Comparison of ENCODE assay signal across 8 cellular contexts in the genomic region with DNA sequence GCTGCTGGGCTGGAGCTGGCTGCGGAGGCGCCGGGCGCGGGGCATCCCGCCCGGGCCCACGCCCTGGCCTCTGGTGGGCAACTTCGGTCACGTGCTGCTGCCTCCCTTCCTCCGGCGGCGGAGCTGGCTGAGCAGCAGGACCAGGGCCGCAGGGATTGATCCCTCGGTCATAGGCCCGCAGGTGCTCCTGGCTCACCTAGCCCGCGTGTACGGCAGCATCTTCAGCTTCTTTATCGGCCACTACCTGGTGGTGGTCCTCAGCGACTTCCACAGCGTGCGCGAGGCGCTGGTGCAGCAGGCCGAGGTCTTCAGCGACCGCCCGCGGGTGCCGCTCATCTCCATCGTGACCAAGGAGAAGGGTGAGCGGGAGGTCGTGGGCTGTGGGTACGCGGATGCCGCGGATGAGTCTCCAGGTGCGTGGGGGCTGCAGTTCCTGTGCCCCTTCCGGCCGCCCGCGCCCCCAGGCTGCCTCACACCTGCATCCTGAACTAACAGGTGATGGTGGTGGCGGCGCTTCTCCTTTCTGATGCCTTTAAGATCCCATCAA. TPM values are rescaled to one million over a fixed set of nuclear protein-coding genes. Genes with fewer than 3 reads are reported as not detected.
A peak's percentile ranks its signal among the peaks of the same experiment; 100 is the strongest.
DNase-seq lines count a peak whose midpoint lies in the region; ATAC-seq, FAIRE-seq and TF ChIP-seq lines count a peak whose summit lies in the region.

No MANE protein-coding gene starts in this region.

- CTCF ChIA-PET in CD4-positive, alpha-beta memory T cell (lab: Charles Lee; ENCODE audit: partially characterized antibody) = interaction anchor here (1.2 kb wide), 1 partner anchor 211 kb away, joined by 3 read pairs; a partner anchor contains a TSS
- CTCF ChIA-PET in RWPE1 (lab: Yijun Ruan, JAX) = interaction anchor here (0.5 kb wide), 1 partner anchor 366 kb away, joined by 3 read pairs; no protein-coding TSS in a partner anchor
- CTCF ChIA-PET in GM12878 (lab: Yijun Ruan, JAX) = no interaction called here

- H3K9me2 ChIP-seq in GM23338 (ENCODE audit: insufficient read depth) = no peaks in the 10 kb centered on the region

- peak in 2 of 5 donors; percentile 21 to 39 for DNase-seq in CD4-positive, alpha-beta memory T cell
- DNase-seq in GM23338 (ENCODE audit: low spot score) = peak; percentile 22
- DNase-seq in RWPE1 (ENCODE audit: low spot score) = no peak
- no peak for DNase-seq in GM12878 (ENCODE audit: low read depth, low spot score)
- DNase-seq in right lobe of liver = peak; percentile 45 to 62 (median 53)
- peak; percentile 10 for DNase-seq in stimulated activated CD8-positive, alpha-beta memory T cell treated with anti-CD3 and anti-CD28 coated beads, Interleukin-12 subunit alpha, Interleukin-12 subunit beta, amount 100 ng/mL, for 4 hours (ENCODE audit: low read depth)

- BruUV-seq in GM12878 (replicated peaks; lab: Mats Ljungman, UMichigan) = no TSS peak

- H3K4me1 Mint-ChIP-seq in CD4-positive, alpha-beta memory T cell = peaks cover 16 to 39% (median 28%) of the 10 kb centered on the region in 4 donors
- peaks cover 15% of the 10 kb centered on the region; the same call in 2 of the 3 replicates for H3K4me1 Mint-ChIP-seq in GM23338

- 0% methylated on average over 20 of the region's 45 CpGs for WGBS in GM12878 (ENCODE audit: insufficient coverage, insufficient replicate concordance, low lambda C conversion rate, missing lambda C conversion rate)
- WGBS in right lobe of liver (ENCODE audit: insufficient coverage, low coverage, low lambda C conversion rate, missing lambda C conversion rate) = 71% methylated on average over 2 of the region's 45 CpGs

- peak overlapping the region in 6 of 7 donors; percentile 53 to 85 (median 58) for H3K27ac Mint-ChIP-seq in CD4-positive, alpha-beta memory T cell
- no peak overlapping the region for H3K27ac Mint-ChIP-seq in GM23338

- H3F3A ChIP-seq in GM23338 (replicated peaks; ENCODE audit: low read depth) = 0 out of 2 replicates have a peak, but pooled peaks cover 7% of the 10 kb centered on the region

- POLR2A ChIA-PET in CD4-positive, alpha-beta memory T cell (lab: Charles Lee; ENCODE audit: partially characterized antibody) = interaction anchor here (1.0 to 1.8 kb wide), 6 partner anchors 12 to 719 kb away, joined by 3 to 16 read pairs (median 4); a partner anchor contains a TSS
- POLR2A ChIA-PET in RWPE1 (lab: Yijun Ruan, JAX; ENCODE audit: low non-redundant PET) (no interaction called here), GM12878 (lab: Charles Lee) (no interaction called here)

- peak overlapping the region; percentile 52 for H3K27ac ChIP-seq in CD4-positive, alpha-beta memory T cell (ENCODE audit: low read depth, low read length)
- no peak overlapping the region for H3K27ac ChIP-seq in GM23338 (ENCODE audit: low read depth)
- peak overlapping the region; percentile 69 for H3K27ac ChIP-seq in RWPE1
- no peak overlapping the region; the same call in 1 of the 2 replicates for H3K27ac ChIP-seq in GM12878 (ENCODE audit: control insufficient read depth, insufficient read depth)
- peak overlapping the region; percentile 46 to 67 (median 47) for H3K27ac ChIP-seq in right lobe of liver

- H3K9me3 Mint-ChIP-seq in CD4-positive, alpha-beta memory T cell = no peaks in the 10 kb centered on the region
- no peaks in the 10 kb centered on the region; the same call in 2 of the 3 replicates for H3K9me3 Mint-ChIP-seq in GM23338

- H3K4me2 ChIP-seq in GM23338 (peak overlapping the region; percentile 92), GM12878 (ENCODE audit: control insufficient read depth, insufficient read depth) (peak overlapping the region; percentile 82)

- H3K9ac ChIP-seq in GM12878 (ENCODE audit: control insufficient read depth, insufficient read depth, low read length) = peak overlapping the region; percentile 57; the same call in 1 of the 2 replicates

- intact Hi-C loops in CD4-positive, alpha-beta memory T cell (cut with micrococcal nuclease) = loop anchor here (1.0 to 2.0 kb wide), 3 partner anchors 19 to 212 kb away; a partner anchor contains a TSS
- intact Hi-C loops in GM12878 (cut with micrococcal nuclease; ENCODE audit: unreplicated experiment) (no loop called here), right lobe of liver (cut with DNase I) (no loop called here)

- no peaks in the 10 kb centered on the region for H3K36me3 ChIP-seq in CD4-positive, alpha-beta memory T cell (ENCODE audit: insufficient read depth, low read length)
- H3K36me3 ChIP-seq in GM23338 (ENCODE audit: insufficient read depth) = no peaks in the 10 kb centered on the region; the same call in 1 of the 2 replicates
- H3K36me3 ChIP-seq in GM12878 (ENCODE audit: control insufficient read depth in 2 of 2, insufficient read depth in 2 of 2, low read length in 1 of 2) = no peaks in the 10 kb centered on the region
- H3K36me3 ChIP-seq in right lobe of liver = no peaks in the 10 kb centered on the region

- no peak for FAIRE-seq in GM12878 (lab: Jason Lieb, UNC)

- peak overlapping the region; percentile 94 for H2AFZ ChIP-seq in GM23338
- peak overlapping the region; percentile 94 for H2AFZ ChIP-seq in GM12878 (ENCODE audit: control insufficient read depth, low read depth, low read length)

- H3K4me3 Mint-ChIP-seq in CD4-positive, alpha-beta memory T cell = peak overlapping the region; percentile 84 to 92 (median 86)
- peak overlapping the region; percentile 79 for H3K4me3 Mint-ChIP-seq in GM23338

- TF ChIP-seq CTCF in GM23338 (conservative IDR thresholded peaks at IDR 0.05; ENCODE audit: low read depth in 2 of 2) (no peak), RWPE1 (conservative IDR thresholded peaks at IDR 0.05; ENCODE audit: low read depth) (no peak), GM12878 (IDR thresholded peaks at IDR 0.05 in 2 of 3, conservative IDR thresholded peaks at IDR 0.05 in 1 of 3; ENCODE audit: control insufficient read depth in 2 of 3, extremely low read depth in 1 of 3, insufficient read depth in 1 of 3, low read depth in 3 of 3, low read length in 3 of 3) (no peak), right lobe of liver (IDR thresholded peaks at IDR 0.05) (peak in 1 of 4 donors; percentile 1)

- ATAC-seq in GM23338 (peak; percentile 4), GM12878 (no peak; the same call in 2 of the 3 replicates), right lobe of liver (no peak), GM19397 (IDR thresholded peaks at IDR 0.05; ENCODE audit: unreplicated experiment) (no peak), GM18517 (IDR thresholded peaks at IDR 0.05; ENCODE audit: unreplicated experiment) (no peak)

- TF ChIP-seq EP300 in GM12878 (IDR thresholded peaks at IDR 0.05; ENCODE audit: borderline replicate concordance in 1 of 2, control insufficient read depth in 1 of 2, low read depth in 2 of 2, low read length in 2 of 2) = no peak

- TF ChIP-seq RAD21 in GM12878 (IDR thresholded peaks at IDR 0.05; ENCODE audit: insufficient read depth, low read depth, low read length) = no peak

- H3K27me3 Mint-ChIP-seq in CD4-positive, alpha-beta memory T cell = no peaks in the 10 kb centered on the region
- H3K27me3 Mint-ChIP-seq in GM23338 (ENCODE audit: insufficient read depth, low read depth, poor library complexity) = peaks cover 15% of the 10 kb centered on the region

- RAD21 ChIA-PET in GM12878 (lab: Charles Lee; ENCODE audit: unreplicated experiment) = no interaction called here

- in situ Hi-C loops in GM12878 (cut with MboI) = no loop called here

- H3K79me2 ChIP-seq in GM23338 (replicated peaks; ENCODE audit: insufficient read depth) (no peaks in the 10 kb centered on the region; the same call in 1 of the 2 replicates), GM12878 (ENCODE audit: control insufficient read depth, insufficient read depth, low read length) (no peaks in the 10 kb centered on the region)

- H4K20me1 ChIP-seq in GM23338 (replicated peaks; ENCODE audit: insufficient read depth) (no peaks in the 10 kb centered on the region; the same call in 1 of the 2 replicates), GM12878 (ENCODE audit: control insufficient read depth, insufficient read depth) (no peaks in the 10 kb centered on the region)

- H3K27me3 ChIP-seq in CD4-positive, alpha-beta memory T cell (ENCODE audit: insufficient read depth, low read length) = no peaks in the 10 kb centered on the region
- peaks cover 38% of the 10 kb centered on the region for H3K27me3 ChIP-seq in GM23338 (ENCODE audit: insufficient read depth)
- H3K27me3 ChIP-seq in GM12878 (replicated peaks in 1 of 2; ENCODE audit: control insufficient read depth in 2 of 2, insufficient read depth in 2 of 2, low read length in 1 of 2) = peaks cover 0 to 2% of the 10 kb centered on the region in 2 experiments; a peak in 1 of 4 replicates
- no peaks in the 10 kb centered on the region for H3K27me3 ChIP-seq in right lobe of liver

- SMC1A ChIA-PET in GM12878 (lab: Charles Lee; ENCODE audit: uncharacterized antibody, unreplicated experiment) = no interaction called here

- H3K4me1 ChIP-seq in CD4-positive, alpha-beta memory T cell (ENCODE audit: insufficient read depth, low read length) = peaks cover 18% of the 10 kb centered on the region
- H3K4me1 ChIP-seq in GM23338 (ENCODE audit: insufficient read depth) = peaks cover 7% of the 10 kb centered on the region; the same call in 1 of the 2 replicates
- peaks cover 10% of the 10 kb centered on the region; the same call in 1 of the 2 replicates for H3K4me1 ChIP-seq in GM12878 (ENCODE audit: control insufficient read depth, insufficient read depth, low read length)
- peaks cover 0 to 4% (median 2%) of the 10 kb centered on the region in 4 donors for H3K4me1 ChIP-seq in right lobe of liver

- H3K9me3 ChIP-seq in CD4-positive, alpha-beta memory T cell (ENCODE audit: control insufficient read depth in 1 of 2, low read length in 2 of 2) = no peaks in the 10 kb centered on the region
- no peaks in the 10 kb centered on the region for H3K9me3 ChIP-seq in GM12878 (replicated peaks; ENCODE audit: control insufficient read depth, insufficient read depth, low read length)
- H3K9me3 ChIP-seq in right lobe of liver = no peaks in the 10 kb centered on the region

- peaks cover 2 to 6% of the 10 kb centered on the region in 2 donors for H3K36me3 Mint-ChIP-seq in CD4-positive, alpha-beta memory T cell
- H3K36me3 Mint-ChIP-seq in GM23338 (ENCODE audit: low read depth) = no peaks in the 10 kb centered on the region; the same call in 2 of the 3 replicates

- TF ChIP-seq POLR2A in GM12878 (IDR thresholded peaks at IDR 0.05; ENCODE audit: low read depth, low read length) (no peak), right lobe of liver (IDR thresholded peaks at IDR 0.05) (peak; percentile 1)

- peak overlapping the region; percentile 63 to 81 for H3K4me3 ChIP-seq in CD4-positive, alpha-beta memory T cell (ENCODE audit: low read length in 2 of 2)
- peak overlapping the region; percentile 67 for H3K4me3 ChIP-seq in GM23338
- peak overlapping the region; percentile 73 for H3K4me3 ChIP-seq in GM12878
- H3K4me3 ChIP-seq in right lobe of liver = peak overlapping the region; percentile 54 to 74 (median 68)

RNA-seq across cellular contexts. Expression of a gene that starts 0.5 kb away (rescaled TPM):
- total RNA-seq in CD4-positive, alpha-beta memory T cell = 1 to 10 TPM; 6.3 to 7.2 TPM
- 1 to 10 TPM; 2.0 to 4.3 TPM for polyA plus RNA-seq in CD4-positive, alpha-beta memory T cell
- 7.3 and 9.9 TPM in 2 replicates for total RNA-seq in GM23338 (2014; rRNA removed; shearing (Covaris generic))
- polyA plus RNA-seq in GM23338 (2016; fragmentation: Nextera tagmentation; extraction: Ambion mirVana) (3.2 and 4.1 TPM in 2 replicates), GM12878 (2011; rRNA removed) (0.35 and 0.41 TPM in 2 replicates), GM12878 (2014; fragmentation: Illumina TruSeq; extraction: Trizol) (2.8 and 3.8 TPM in 2 replicates), GM12878 (2014; fragmentation: Nextera tagmentation; extraction: Ambion mirVana) (1 to 10 TPM; 1.3 to 1.4 TPM), GM12878 (2014; rRNA removed) (1.7 and 2.4 TPM in 2 replicates), GM12878 (2016; fragmentation: Nextera tagmentation; extraction: Ambion mirVana) (1 to 10 TPM; 3.0 to 3.2 TPM)
- total RNA-seq in GM12878 (2013; cell fraction: nucleolus; rRNA removed) = 0.15 TPM in 1 of 2 replicates, not detected in the other
- total RNA-seq in GM12878 (2014; rRNA removed) (3.4 and 3.9 TPM in 2 replicates), GM12878 (2014; rRNA removed; fragmentation: Illumina TruSeq; extraction: Trizol) (3.2 and 3.6 TPM in 2 replicates), GM12878 (2021) (3.1 and 3.2 TPM in 2 replicates), right lobe of liver (1 to 10 TPM; 3.2 to 7.5 (median 4.7) TPM)
- polyA plus RNA-seq in GM12878 (2011; ENCODE audit: low read depth) = 0.98 TPM
- 0.09 and 0.15 TPM in 2 replicates for polyA plus RNA-seq in GM12878 (2011; cell fraction: cytosol; rRNA removed)
- polyA plus RNA-seq in GM12878 (2011; cell fraction: nucleus; rRNA removed) = 0.31 and 0.34 TPM in 2 replicates
- polyA plus RNA-seq in GM12878 (2012) = 1.2 and 1.9 TPM in 2 replicates
- 0.15 and 0.29 TPM in 2 replicates for polyA minus RNA-seq in GM12878 (2011; rRNA and poly(A)+ RNA removed)
- polyA minus RNA-seq in GM12878 (2011; cell fraction: cytosol; rRNA and poly(A)+ RNA removed) = not detected in 2 replicates
- 0.36 and 0.57 TPM in 2 replicates for polyA minus RNA-seq in GM12878 (2011; cell fraction: nucleus; rRNA and poly(A)+ RNA removed)

RNA-seq across cellular contexts. Expression of a gene that starts 57.8 kb away (rescaled TPM):
- total RNA-seq in CD4-positive, alpha-beta memory T cell = 10 to 100 TPM; 20.0 to 23.0 TPM
- 10 to 100 TPM; 32.8 to 41.8 TPM for polyA plus RNA-seq in CD4-positive, alpha-beta memory T cell
- total RNA-seq in GM23338 (2014; rRNA removed; shearing (Covaris generic)) = 37.7 and 39.1 TPM in 2 replicates
- polyA plus RNA-seq in GM23338 (2016; fragmentation: Nextera tagmentation; extraction: Ambion mirVana) (37.9 and 39.2 TPM in 2 replicates), GM12878 (2011; rRNA removed) (83.6 and 86.7 TPM in 2 replicates), GM12878 (2014; fragmentation: Illumina TruSeq; extraction: Trizol) (76.9 and 99.1 TPM in 2 replicates), GM12878 (2014; fragmentation: Nextera tagmentation; extraction: Ambion mirVana) (10 to 100 TPM; 76.3 to 97.9 TPM), GM12878 (2014; rRNA removed) (39.4 and 46.5 TPM in 2 replicates), GM12878 (2016; fragmentation: Nextera tagmentation; extraction: Ambion mirVana) (10 to 100 TPM; 86.0 to 87.1 TPM)
- 55.8 and 63.5 TPM in 2 replicates for total RNA-seq in GM12878 (2013; cell fraction: nucleolus; rRNA removed)
- total RNA-seq in GM12878 (2014; rRNA removed) (20.3 TPM in 2 replicates), GM12878 (2014; rRNA removed; fragmentation: Illumina TruSeq; extraction: Trizol) (30.5 and 32.5 TPM in 2 replicates), GM12878 (2021) (52.2 and 55.4 TPM in 2 replicates), right lobe of liver (100 to 1,000 TPM in 3 of 6 experiments, 10 to 100 TPM in 3; 67.2 to 152 (median 104) TPM)
- polyA plus RNA-seq in GM12878 (2011; ENCODE audit: low read depth) = 35.4 TPM
- 78.0 and 88.7 TPM in 2 replicates for polyA plus RNA-seq in GM12878 (2011; cell fraction: cytosol; rRNA removed)
- 88.0 and 93.0 TPM in 2 replicates for polyA plus RNA-seq in GM12878 (2011; cell fraction: nucleus; rRNA removed)
- 39.2 and 49.9 TPM in 2 replicates for polyA plus RNA-seq in GM12878 (2012)
- polyA minus RNA-seq in GM12878 (2011; rRNA and poly(A)+ RNA removed) = 59.7 and 59.8 TPM in 2 replicates
- polyA minus RNA-seq in GM12878 (2011; cell fraction: cytosol; rRNA and poly(A)+ RNA removed) = 30.3 and 37.3 TPM in 2 replicates
- 23.9 and 31.3 TPM in 2 replicates for polyA minus RNA-seq in GM12878 (2011; cell fraction: nucleus; rRNA and poly(A)+ RNA removed)

Comparison
In these comparisons a context has a peak if more than half of its experiments do, and no peak if none do; other contexts are left out.
1. DNase-seq: peak in GM23338 (single experiment), right lobe of liver (3 of 3) and stimulated activated CD8-positive, alpha-beta memory T cell treated with anti-CD3 and anti-CD28 coated beads, Interleukin-12 subunit alpha, Interleukin-12 subunit beta, amount 100 ng/mL, for 4 hours (single experiment); none in RWPE1 (single experiment) and GM12878 (single experiment).
2. H3K27ac ChIP-seq: peak in CD4-positive, alpha-beta memory T cell (single experiment), RWPE1 (single experiment) and right lobe of liver (3 of 3); none in GM23338 (single experiment) and GM12878 (single experiment).
3. Peak in every context shown above with its lines, with median percentiles within 50 percentile points of each other: H3K4me3 ChIP-seq.